23 cellular contexts compared by ENCODE assay signal in genomic region chr2:12827721-12828120, GRCh38.
A peak's percentile ranks its signal among the peaks of the same experiment; 100 is the strongest.
DNase-seq lines count a peak whose midpoint lies in the region; ATAC-seq, FAIRE-seq and TF ChIP-seq lines count a peak whose summit lies in the region.
"Had no signal": no experiment of that assay in that cellular context is flagged by ENCODE, and none has a peak within 500 bp of the region (broad histone marks: within the 10 kb centered on the region; RNA-seq: fewer than 3 reads in every experiment).

No MANE protein-coding gene starts in this region.

- no peak overlapping the region for H3K27ac ChIP-seq in H1 (ENCODE audit: low read depth, low read length)
- no peak overlapping the region for H3K27ac ChIP-seq in mesenchymal stem cell (ENCODE audit: low read length, poor library complexity, severe bottlenecking)
- no peak overlapping the region for H3K27ac ChIP-seq in vagina
- H3K27ac ChIP-seq in neural progenitor cell, result no peak overlapping the region
- H3K27ac ChIP-seq: BLaER1 treated with 17β-estradiol and CSF1 and Interleukin-3, amounts not matched to agents 10 nM and 100 nM; C4-2B had no signal

- H3K4ac ChIP-seq in H1 (replicated peaks; ENCODE audit: insufficient read length, low read depth, low read length), result no peak overlapping the region
- H3K4ac ChIP-seq in mesenchymal stem cell (ENCODE audit: low read depth in 1 of 2, low read length in 2 of 2), result no peak overlapping the region

- H3K4me3 Mint-ChIP-seq in neural progenitor cell, result no peak overlapping the region
- no peak overlapping the region for H3K4me3 Mint-ChIP-seq in activated naive CD8-positive, alpha-beta T cell treated with anti-CD3 and anti-CD28 coated beads, Interleukin-2, amount 50 U/mL, for 24 hours
- H3K4me3 Mint-ChIP-seq: CD4-positive, alpha-beta T cell; CD8-positive, alpha-beta T cell had no signal

- no peak overlapping the region for H2BK15ac ChIP-seq in H1 (ENCODE audit: low read length)
- peak overlapping the region; percentile 17 for H2BK15ac ChIP-seq in mesenchymal stem cell (ENCODE audit: low read depth, poor library complexity, severe bottlenecking)

- H4K91ac ChIP-seq in H1 (replicated peaks; ENCODE audit: insufficient read length, low read length), result no peak overlapping the region
- peak overlapping the region; percentile 1 for H4K91ac ChIP-seq in mesenchymal stem cell (ENCODE audit: low read length)

- H3K4me1 Mint-ChIP-seq in neural progenitor cell, result peaks cover 41% of the 10 kb centered on the region
- H3K4me1 Mint-ChIP-seq in activated naive CD8-positive, alpha-beta T cell treated with anti-CD3 and anti-CD28 coated beads, Interleukin-2, amount 50 U/mL, for 24 hours, result no peaks in the 10 kb centered on the region

- no peak overlapping the region for H2BK12ac ChIP-seq in H1 (ENCODE audit: low read depth, low read length)
- H2BK12ac ChIP-seq in mesenchymal stem cell (ENCODE audit: low read length in 2 of 2), result peak overlapping the region; percentile 9 to 40

- TF ChIP-seq EP300 in H1 (IDR thresholded peaks at IDR 0.05; ENCODE audit: borderline replicate concordance in 1 of 2, low read depth in 2 of 2, low read length in 2 of 2), result no peak

- no peak overlapping the region for H3K56ac ChIP-seq in H1 (replicated peaks; ENCODE audit: insufficient read length, low read depth, low read length)

- H3K27ac Mint-ChIP-seq in neural progenitor cell, result no peak overlapping the region
- H3K27ac Mint-ChIP-seq in activated naive CD8-positive, alpha-beta T cell treated with anti-CD3 and anti-CD28 coated beads, Interleukin-2, amount 50 U/mL, for 24 hours, result no peak overlapping the region
- H3K27ac Mint-ChIP-seq: CD4-positive, alpha-beta T cell; CD8-positive, alpha-beta T cell had no signal

- CTCF ChIA-PET in H1 (lab: Charles Lee; ENCODE audit: partially characterized antibody), result no interaction called here

- H3K9me3 Mint-ChIP-seq in neural progenitor cell, result no peaks in the 10 kb centered on the region
- H3K9me3 Mint-ChIP-seq in activated naive CD8-positive, alpha-beta T cell treated with anti-CD3 and anti-CD28 coated beads, Interleukin-2, amount 50 U/mL, for 24 hours, result no peaks in the 10 kb centered on the region
- H3K9me3 Mint-ChIP-seq: CD4-positive, alpha-beta T cell; CD8-positive, alpha-beta T cell had no signal

- no peaks in the 10 kb centered on the region for H3K23me2 ChIP-seq in H1 (ENCODE audit: low read depth, low read length)

- POLR2A ChIA-PET in H1 (lab: Charles Lee; ENCODE audit: partially characterized antibody), result no interaction called here

- H3K4me3 ChIP-seq in BE2C (ENCODE audit: low read depth, low read length) (no peak overlapping the region), H1 (ENCODE audit: extremely low read depth in 1 of 4, insufficient read depth in 2 of 4, low read depth in 3 of 4, low read length in 4 of 4) (no peak overlapping the region), mesenchymal stem cell (ENCODE audit: insufficient read depth in 1 of 2, low read depth in 1 of 2, low read length in 2 of 2) (no peak overlapping the region), vagina (no peak overlapping the region), neural progenitor cell (no peak overlapping the region)
- H3K4me3 ChIP-seq: BLaER1 treated with 17β-estradiol and CSF1 and Interleukin-3, amounts not matched to agents 10 nM and 100 nM; GM12878 had no signal

- no peak for FAIRE-seq in H1 (lab: Jason Lieb, UNC)
- FAIRE-seq: A204.1, D721Med, GM12878, GM12892, GM19239 had no signal

- H3K9me3 ChIP-seq in BE2C, result no peaks in the 10 kb centered on the region
- H3K9me3 ChIP-seq in H1 (ENCODE audit: insufficient read depth in 2 of 2, low read depth in 1 of 2, low read length in 1 of 2), result no peaks in the 10 kb centered on the region
- no peaks in the 10 kb centered on the region for H3K9me3 ChIP-seq in mesenchymal stem cell (ENCODE audit: control insufficient read depth, low read length)
- H3K9me3 ChIP-seq in vagina, result no peaks in the 10 kb centered on the region
- no peaks in the 10 kb centered on the region for H3K9me3 ChIP-seq in neural progenitor cell (ENCODE audit: low read depth)
- H3K9me3 ChIP-seq: BLaER1 treated with 17β-estradiol and CSF1 and Interleukin-3, amounts not matched to agents 10 nM and 100 nM; Caco-2 had no signal

- H3K79me2 ChIP-seq in H1 (ENCODE audit: control insufficient read depth in 1 of 2, insufficient read depth in 2 of 2, low read length in 2 of 2) (no peaks in the 10 kb centered on the region), neural progenitor cell (ENCODE audit: low read depth) (no peaks in the 10 kb centered on the region)

- TF ChIP-seq RAD21 in H1 (IDR thresholded peaks at IDR 0.05 in 1 of 2, conservative IDR thresholded peaks at IDR 0.05 in 1 of 2; ENCODE audit: low read depth in 2 of 2, low read length in 2 of 2), result no peak

- H3K36me3 ChIP-seq in BE2C, result no peaks in the 10 kb centered on the region
- no peaks in the 10 kb centered on the region for H3K36me3 ChIP-seq in H1 (ENCODE audit: control insufficient read depth in 2 of 4, insufficient read depth in 4 of 4, low read length in 3 of 4)
- H3K36me3 ChIP-seq in mesenchymal stem cell (ENCODE audit: control insufficient read depth in 1 of 2, insufficient read depth in 2 of 2, low read depth in 1 of 2, low read length in 2 of 2), result no peaks in the 10 kb centered on the region
- H3K36me3 ChIP-seq in vagina, result no peaks in the 10 kb centered on the region
- H3K36me3 ChIP-seq in neural progenitor cell, result no peaks in the 10 kb centered on the region
- H3K36me3 ChIP-seq: BLaER1 treated with 17β-estradiol and CSF1 and Interleukin-3, amounts not matched to agents 10 nM and 100 nM had no signal

- H2AFZ ChIP-seq in H1 (ENCODE audit: low read length), result no peak overlapping the region
- H2AFZ ChIP-seq in mesenchymal stem cell (ENCODE audit: low read depth, low read length), result no peak overlapping the region
- no peak overlapping the region for H2AFZ ChIP-seq in neural progenitor cell (replicated peaks)

- H4K20me1 ChIP-seq in H1 (replicated peaks in 1 of 2; ENCODE audit: control insufficient read depth in 1 of 2, insufficient read depth in 2 of 2, low read length in 2 of 2) (no peaks in the 10 kb centered on the region), neural progenitor cell (ENCODE audit: low read depth) (no peaks in the 10 kb centered on the region)
- H4K20me1 ChIP-seq: BLaER1 treated with 17β-estradiol and CSF1 and Interleukin-3, amounts not matched to agents 10 nM and 100 nM had no signal

- H4K8ac ChIP-seq in H1 (ENCODE audit: extremely low read depth, insufficient read depth, low read length), result no peak overlapping the region
- H4K8ac ChIP-seq in mesenchymal stem cell (ENCODE audit: low read length), result no peak overlapping the region

- H3K36me3 Mint-ChIP-seq in neural progenitor cell, result no peaks in the 10 kb centered on the region
- no peaks in the 10 kb centered on the region for H3K36me3 Mint-ChIP-seq in activated naive CD8-positive, alpha-beta T cell treated with anti-CD3 and anti-CD28 coated beads, Interleukin-2, amount 50 U/mL, for 24 hours (ENCODE audit: low read depth)
- H3K36me3 Mint-ChIP-seq: CD8-positive, alpha-beta T cell had no signal

- H3K9ac ChIP-seq in H1 (replicated peaks in 1 of 4; ENCODE audit: extremely low read depth in 1 of 4, low read depth in 3 of 4, low read length in 3 of 4) (no peak overlapping the region), mesenchymal stem cell (ENCODE audit: low read length) (no peak overlapping the region), neural progenitor cell (no peak overlapping the region)
- H3K9ac ChIP-seq: BLaER1 treated with 17β-estradiol and CSF1 and Interleukin-3, amounts not matched to agents 10 nM and 100 nM had no signal

- DNase-seq in BE2C, result peak; percentile 27
- DNase-seq in ELF-1 (ENCODE audit: low read depth, low spot score), result peak; percentile 25
- DNase-seq in H1 (ENCODE audit: low read depth in 1 of 2, low spot score in 2 of 2), result no peak
- no peak for DNase-seq in mesenchymal stem cell
- no peak for DNase-seq in vagina (ENCODE audit: extremely low spot score in 2 of 2)
- no peak for DNase-seq in neural progenitor cell (ENCODE audit: low spot score)
- no peak for DNase-seq in activated gamma-delta T cell treated with Interleukin-2 at 50 U/mL for 16 hours
- DNase-seq in activated naive CD8-positive, alpha-beta T cell treated with anti-CD3 and anti-CD28 coated beads, Interleukin-2, amount 50 U/mL, for 24 hours, result no peak
- DNase-seq: 8988T; ACHN; Caco-2; Calu3; CD4-positive, alpha-beta T cell; CD8-positive, alpha-beta T cell; DMS79 treated with DMSO at 0.1 percent for 48 hours; GDM1 had no signal

- H3K14ac ChIP-seq in H1 (ENCODE audit: insufficient read length), result no peak overlapping the region
- H3K14ac ChIP-seq in mesenchymal stem cell (ENCODE audit: low read length in 2 of 2), result no peak overlapping the region

- no peak overlapping the region for H4K5ac ChIP-seq in H1 (ENCODE audit: insufficient read length, low read depth, low read length)

- H2AK5ac ChIP-seq in H1 (ENCODE audit: low read depth, low read length), result no peak overlapping the region
- H2AK5ac ChIP-seq in mesenchymal stem cell (ENCODE audit: low read length, severe bottlenecking), result no peak overlapping the region

- H3K79me1 ChIP-seq in H1 (ENCODE audit: low read depth, low read length) (no peaks in the 10 kb centered on the region), mesenchymal stem cell (replicated peaks; ENCODE audit: low read length, poor library complexity, severe bottlenecking) (no peaks in the 10 kb centered on the region)

- H2BK120ac ChIP-seq in H1 (replicated peaks; ENCODE audit: low read depth, low read length) (no peak overlapping the region), mesenchymal stem cell (ENCODE audit: low read depth, low read length) (no peak overlapping the region)

- TF ChIP-seq CTCF in BE2C (IDR thresholded peaks at IDR 0.05; ENCODE audit: low read depth, low read length), result no peak
- TF ChIP-seq CTCF in H1 (IDR thresholded peaks at IDR 0.05; ENCODE audit: control extremely low read depth in 1 of 3, insufficient read depth in 1 of 3, low read depth in 1 of 3, low read length in 3 of 3), result no peak
- TF ChIP-seq CTCF in vagina (IDR thresholded peaks at IDR 0.05), result no peak
- no peak for TF ChIP-seq CTCF in neural progenitor cell (IDR thresholded peaks at IDR 0.05)

- no peak overlapping the region for H3K18ac ChIP-seq in H1 (ENCODE audit: extremely low read depth, low read length)
- H3K18ac ChIP-seq in mesenchymal stem cell (ENCODE audit: low read depth in 1 of 2, low read length in 2 of 2), result no peak overlapping the region

- H3K27me3 Mint-ChIP-seq in neural progenitor cell (ENCODE audit: insufficient read depth, low read depth), result peaks cover 12% of the 10 kb centered on the region
- peaks cover 13% of the 10 kb centered on the region for H3K27me3 Mint-ChIP-seq in activated naive CD8-positive, alpha-beta T cell treated with anti-CD3 and anti-CD28 coated beads, Interleukin-2, amount 50 U/mL, for 24 hours
- H3K27me3 Mint-ChIP-seq: CD4-positive, alpha-beta T cell had no signal

- no peak for ATAC-seq in activated naive CD8-positive, alpha-beta T cell treated with anti-CD3 and anti-CD28 coated beads, Interleukin-2, amount 50 U/mL, for 24 hours
- ATAC-seq: CD8-positive, alpha-beta T cell; GM12878 had no signal

- no peak overlapping the region for H2BK5ac ChIP-seq in H1 (ENCODE audit: low read depth, low read length)
- no peak overlapping the region for H2BK5ac ChIP-seq in mesenchymal stem cell (ENCODE audit: low read depth, low read length, poor library complexity, severe bottlenecking)

- H3K23ac ChIP-seq in H1 (ENCODE audit: insufficient read length) (no peak overlapping the region), mesenchymal stem cell (ENCODE audit: low read length in 2 of 2) (no peak overlapping the region)

- H2BK20ac ChIP-seq in H1 (ENCODE audit: low read length), result peak overlapping the region; percentile 36; the same call in 1 of the 2 replicates

- H3F3A ChIP-seq in neural progenitor cell (ENCODE audit: low read depth), result no peaks in the 10 kb centered on the region

- H3K27me3 ChIP-seq in BE2C (no peaks in the 10 kb centered on the region), H1 (replicated peaks in 1 of 4; ENCODE audit: control insufficient read depth in 3 of 4, extremely low read depth in 1 of 4, insufficient read depth in 3 of 4, low read length in 3 of 4) (no peaks in the 10 kb centered on the region), mesenchymal stem cell (ENCODE audit: control insufficient read depth in 1 of 2, insufficient read depth in 1 of 2, low read length in 2 of 2) (no peaks in the 10 kb centered on the region), vagina (no peaks in the 10 kb centered on the region), neural progenitor cell (no peaks in the 10 kb centered on the region)
- H3K27me3 ChIP-seq: BLaER1 treated with 17β-estradiol and CSF1 and Interleukin-3, amounts not matched to agents 10 nM and 100 nM had no signal

- WGBS in H1 (ENCODE audit: extremely low coverage in 1 of 2, insufficient coverage in 1 of 2, insufficient read length in 1 of 2, insufficient replicate concordance in 2 of 2, low coverage in 1 of 2, low lambda C conversion rate in 2 of 2, missing lambda C conversion rate in 1 of 2), 2 experiments, result 94% methylated on average over 7 of the region's 7 CpGs; no CpG with 5 or more reads in 1 of the 2 experiments
- 95% methylated on average over 7 of the region's 7 CpGs for WGBS in mesenchymal stem cell

- no peak overlapping the region for H3K4me2 ChIP-seq in H1 (ENCODE audit: insufficient read depth in 1 of 2, low read depth in 2 of 2, low read length in 2 of 2)
- H3K4me2 ChIP-seq in mesenchymal stem cell (ENCODE audit: low read length, poor library complexity, severe bottlenecking), result no peak overlapping the region
- H3K4me2 ChIP-seq in neural progenitor cell, result no peak overlapping the region
- H3K4me2 ChIP-seq: BLaER1 treated with 17β-estradiol and CSF1 and Interleukin-3, amounts not matched to agents 10 nM and 100 nM had no signal

- H3K4me1 ChIP-seq in BE2C, result peaks cover 2% of the 10 kb centered on the region
- peaks cover 0 to 6% (median 4%) of the 10 kb centered on the region in 4 experiments; a peak in 3 of 7 replicates for H3K4me1 ChIP-seq in H1 (replicated peaks in 1 of 4; ENCODE audit: control insufficient read depth in 3 of 4, insufficient read depth in 4 of 4, low read length in 3 of 4)
- H3K4me1 ChIP-seq in mesenchymal stem cell (ENCODE audit: control insufficient read depth, insufficient read depth, low read depth, low read length), result no peaks in the 10 kb centered on the region
- H3K4me1 ChIP-seq in vagina, result peaks cover 18% of the 10 kb centered on the region
- peaks cover 4% of the 10 kb centered on the region for H3K4me1 ChIP-seq in neural progenitor cell
- H3K4me1 ChIP-seq: Caco-2 had no signal

- TF ChIP-seq POLR2A in H1 (IDR thresholded peaks at IDR 0.05; ENCODE audit: control extremely low read depth in 1 of 2, low read depth in 2 of 2, low read length in 2 of 2), result no peak
- no peak for TF ChIP-seq POLR2A in vagina (IDR thresholded peaks at IDR 0.05)

- intact Hi-C loops in vagina (cut with DNase I), result loop anchor here (5.0 to 10.0 kb wide), 2 partner anchors 57 to 75 kb away; no protein-coding TSS in a partner anchor

Comparison
In these comparisons a context has a peak if more than half of its experiments do, and no peak if none do; other contexts are left out.
1. DNase-seq: peak in BE2C (single experiment) and ELF-1 (single experiment); none in H1 (0 of 2), mesenchymal stem cell (single experiment), vagina (0 of 2), neural progenitor cell (single experiment), activated gamma-delta T cell treated with Interleukin-2 at 50 U/mL for 16 hours (single experiment) and activated naive CD8-positive, alpha-beta T cell treated with anti-CD3 and anti-CD28 coated beads, Interleukin-2, amount 50 U/mL, for 24 hours (single experiment).